15 cellular contexts compared by ENCODE assay signal in the genomic region with DNA sequence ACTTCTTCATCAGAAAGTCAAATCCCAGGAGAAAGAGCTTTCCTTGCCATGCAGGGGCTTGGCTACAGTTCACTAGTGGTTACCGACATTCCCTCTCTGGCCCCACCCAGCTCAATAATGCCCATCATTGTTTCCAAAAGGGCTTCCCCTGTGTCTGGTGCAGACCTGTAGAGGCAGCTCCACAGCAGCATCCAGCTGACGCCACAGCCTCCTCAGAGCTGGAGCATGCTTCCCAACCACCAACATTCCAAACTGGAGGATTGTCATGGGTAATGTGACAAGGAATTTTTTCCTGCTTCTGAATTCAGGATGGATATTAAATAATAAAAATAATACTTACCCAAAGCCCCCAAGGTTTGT.
DNase-seq lines count a peak whose midpoint lies in the region; ATAC-seq lines count a peak whose summit lies in the region.
"Had no signal": no experiment of that assay in that cellular context is flagged by ENCODE, and none has a peak within 500 bp of the region (broad histone marks: within the 10 kb centered on the region; RNA-seq: fewer than 3 reads in every experiment).

No MANE protein-coding gene starts in this region.

- H3K27ac Mint-ChIP-seq in dendritic cell treated with granulocyte-macrophage colony-stimulating factor and Interleukin-4, amounts not matched to agents 40 ng/mL and 50 ng/mL, for 4 days = peak overlapping the region; percentile 68
- peak overlapping the region; percentile 54 for H3K27ac Mint-ChIP-seq in stimulated activated memory B cell treated with anti-CD40 and anti-IgM and Interleukin-4, amounts not matched to agents 10 μg/mL and 1 μg/mL and 100 μg/mL, for 72 hours
- H3K27ac Mint-ChIP-seq: CD4-positive, alpha-beta memory T cell had no signal

- no peaks in the 10 kb centered on the region for H3K36me3 ChIP-seq in BLaER1

- H3K36me3 Mint-ChIP-seq in dendritic cell treated with granulocyte-macrophage colony-stimulating factor and Interleukin-4, amounts not matched to agents 40 ng/mL and 50 ng/mL, for 4 days (ENCODE audit: low read depth) = no peaks in the 10 kb centered on the region
- H3K36me3 Mint-ChIP-seq in stimulated activated memory B cell treated with anti-CD40 and anti-IgM and Interleukin-4, amounts not matched to agents 10 μg/mL and 1 μg/mL and 100 μg/mL, for 72 hours = no peaks in the 10 kb centered on the region

- no peaks in the 10 kb centered on the region for H3K27me3 ChIP-seq in BLaER1

- no peak overlapping the region for H3K4me3 Mint-ChIP-seq in dendritic cell treated with granulocyte-macrophage colony-stimulating factor and Interleukin-4, amounts not matched to agents 40 ng/mL and 50 ng/mL, for 4 days
- no peak overlapping the region for H3K4me3 Mint-ChIP-seq in stimulated activated memory B cell treated with anti-CD40 and anti-IgM and Interleukin-4, amounts not matched to agents 10 μg/mL and 1 μg/mL and 100 μg/mL, for 72 hours
- H3K4me3 Mint-ChIP-seq: CD4-positive, alpha-beta memory T cell had no signal

- H3K4me1 Mint-ChIP-seq in dendritic cell treated with granulocyte-macrophage colony-stimulating factor and Interleukin-4, amounts not matched to agents 40 ng/mL and 50 ng/mL, for 4 days (ENCODE audit: low read depth) = peaks cover 35% of the 10 kb centered on the region
- peaks cover 22% of the 10 kb centered on the region for H3K4me1 Mint-ChIP-seq in stimulated activated memory B cell treated with anti-CD40 and anti-IgM and Interleukin-4, amounts not matched to agents 10 μg/mL and 1 μg/mL and 100 μg/mL, for 72 hours

- no peaks in the 10 kb centered on the region for H4K20me1 ChIP-seq in BLaER1

- peaks cover 14% of the 10 kb centered on the region for H3K4me1 ChIP-seq in BLaER1

- no peak overlapping the region for H3K27ac ChIP-seq in BLaER1
- H3K27ac ChIP-seq: A549, SK-N-MC had no signal

- ATAC-seq in stimulated activated memory B cell treated with anti-CD40 and anti-IgM and Interleukin-4, amounts not matched to agents 10 μg/mL and 1 μg/mL and 100 μg/mL, for 72 hours = no peak
- ATAC-seq: A549 had no signal

- H3K27me3 Mint-ChIP-seq in dendritic cell treated with granulocyte-macrophage colony-stimulating factor and Interleukin-4, amounts not matched to agents 40 ng/mL and 50 ng/mL, for 4 days = peaks cover 1% of the 10 kb centered on the region
- no peaks in the 10 kb centered on the region for H3K27me3 Mint-ChIP-seq in stimulated activated memory B cell treated with anti-CD40 and anti-IgM and Interleukin-4, amounts not matched to agents 10 μg/mL and 1 μg/mL and 100 μg/mL, for 72 hours

- no peak overlapping the region for H3K4me3 ChIP-seq in BLaER1
- H3K4me3 ChIP-seq: A549, SK-N-MC had no signal

- H3K9me3 ChIP-seq in BLaER1 = no peaks in the 10 kb centered on the region
- H3K9me3 ChIP-seq: A549 had no signal

- peak overlapping the region; percentile 32; the same call in 1 of the 2 replicates for H3K4me2 ChIP-seq in BLaER1
- H3K4me2 ChIP-seq: A549 had no signal

- DNase-seq in LoVo (ENCODE audit: low spot score) (peak; percentile 22), cortex of kidney (lab: John Stamatoyannopoulos, UW) (no peak), cerebellum (ENCODE audit: low spot score) (no peak), activated T-cell treated with anti-CD3 and anti-CD28 coated beads for 4 hours (no peak)
- DNase-seq: AML-193; CD4-positive, alpha-beta memory T cell; IMR-90; NCI-H1436 treated with DMSO at 0.1 percent for 48 hours; NCI-H226; NCI-H526 had no signal

- no peak overlapping the region for H3K9ac ChIP-seq in BLaER1

- intact Hi-C loops in dendritic cell treated with granulocyte-macrophage colony-stimulating factor and Interleukin-4, amounts not matched to agents 40 ng/mL and 50 ng/mL, for 4 days (cut with micrococcal nuclease) = no loop called here

- no peaks in the 10 kb centered on the region for H3K9me3 Mint-ChIP-seq in dendritic cell treated with granulocyte-macrophage colony-stimulating factor and Interleukin-4, amounts not matched to agents 40 ng/mL and 50 ng/mL, for 4 days
- H3K9me3 Mint-ChIP-seq in stimulated activated memory B cell treated with anti-CD40 and anti-IgM and Interleukin-4, amounts not matched to agents 10 μg/mL and 1 μg/mL and 100 μg/mL, for 72 hours = no peaks in the 10 kb centered on the region
